23 cellular contexts compared by ENCODE assay signal in genomic region chr2:189602233-189602632, GRCh38.
"Had no signal": no experiment of that assay in that cellular context is flagged by ENCODE, and none has a peak within 500 bp of the region (broad histone marks: within the 10 kb centered on the region; RNA-seq: fewer than 3 reads in every experiment).

No MANE protein-coding gene starts in this region.

- H3K4me2 ChIP-seq: hepatocyte had no signal

- H3K4me1 ChIP-seq: breast epithelium, gastroesophageal sphincter, pancreas, psoas muscle had no signal

- H3K4me3 ChIP-seq: breast epithelium, gastroesophageal sphincter, hepatocyte, pancreas, psoas muscle, thoracic aorta had no signal

- H2AFZ ChIP-seq: hepatocyte had no signal

- H3K27me3 ChIP-seq: breast epithelium, gastroesophageal sphincter, hepatocyte, pancreas had no signal

- H3K9me3 ChIP-seq: breast epithelium, gastroesophageal sphincter, pancreas, psoas muscle, thoracic aorta had no signal

- H3K79me2 ChIP-seq: hepatocyte had no signal

- H3K27ac ChIP-seq: breast epithelium, gastroesophageal sphincter, hepatocyte, pancreas, psoas muscle, thoracic aorta had no signal

- ATAC-seq: activated CD8-positive, alpha-beta T cell treated with anti-CD3 and anti-CD28 coated beads for 36 hours; activated T-cell treated with anti-CD3 and anti-CD28 coated beads, Interleukin-2, amount 50 U/mL, for 4 hours; activated T-helper 17 cell treated with anti-CD3 and anti-CD28 coated beads, Interleukin-2, amount 50 U/mL, for 72 hours; gastroesophageal sphincter; naive thymus-derived CD8-positive, alpha-beta T cell; psoas muscle; stimulated activated effector memory CD8-positive, alpha-beta T cell treated with anti-CD3 and anti-CD28 coated beads, Interleukin-12 subunit alpha, Interleukin-12 subunit beta, amount 100 ng/mL, for 72 hours; T-helper 17 cell had no signal

- DNase-seq: activated B cell treated with CpG ODN at 0.5 μM for 24 hours; activated CD4-positive, alpha-beta T cell treated with anti-CD3 and anti-CD28 coated beads, Interleukin-2, amount 50 U/mL, for 1 hour; activated CD8-positive, alpha-beta T cell treated with anti-CD3 and anti-CD28 coated beads for 36 hours; activated gamma-delta T cell treated with Interleukin-2 at 50 U/mL for 16 hours; activated naive CD4-positive, alpha-beta T cell treated with anti-CD3 and anti-CD28 coated beads, Interleukin-2, amount 50 U/mL, for 16 hours; activated T-cell treated with anti-CD3 and anti-CD28 coated beads, Interleukin-2, amount 50 U/mL, for 4 hours; amygdala; central memory CD4-positive, alpha-beta T cell; islet precursor cell; mesenchymal stem cell; naive thymus-derived CD8-positive, alpha-beta T cell; nucleus accumbens; pancreas; psoas muscle; stimulated activated CD4-positive, alpha-beta T cell treated with anti-CD3 and anti-CD28 coated beads, Interleukin-4, amount 100 ng/mL, for 24 hours; T-helper 17 cell; T1000 had no signal

- H3K36me3 ChIP-seq: breast epithelium, gastroesophageal sphincter, pancreas, thoracic aorta had no signal
